Comparison of ENCODE assay signal across 21 cellular contexts in genomic region chr20:34030453-34030852, GRCh38. TPM values are rescaled to one million over a fixed set of nuclear protein-coding genes. Genes with fewer than 3 reads are reported as not detected.
DNase-seq lines count a peak whose midpoint lies in the region; ATAC-seq, FAIRE-seq and TF ChIP-seq lines count a peak whose summit lies in the region.
"Had no signal": no experiment of that assay in that cellular context is flagged by ENCODE, and none has a peak within 500 bp of the region (broad histone marks: within the 10 kb centered on the region; RNA-seq: fewer than 3 reads in every experiment).

No MANE protein-coding gene starts in this region.

- H3K56ac ChIP-seq in H1 (replicated peaks; ENCODE audit: insufficient read length, low read depth, low read length), result no peak overlapping the region

- no peak overlapping the region for H4K8ac ChIP-seq in H1 (ENCODE audit: extremely low read depth, insufficient read depth, low read length)

- H2BK12ac ChIP-seq in H1 (ENCODE audit: low read depth, low read length), result no peak overlapping the region

- H3K18ac ChIP-seq in H1 (ENCODE audit: extremely low read depth, low read length), result no peak overlapping the region

- H3K4me1 Mint-ChIP-seq in activated CD4-positive, alpha-beta T cell treated with anti-CD3 and anti-CD28 coated beads for 36 hours, result peaks cover 42% of the 10 kb centered on the region
- H3K4me1 Mint-ChIP-seq in activated CD4-positive, alpha-beta T cell treated with anti-CD3 and anti-CD28 coated beads, Interleukin-2, amount 10 ng/mL, durations not matched to agents 24 days and 14 days, result peaks cover 27% of the 10 kb centered on the region
- H3K4me1 Mint-ChIP-seq in stimulated activated naive CD8-positive, alpha-beta T cell treated with anti-CD3 and anti-CD28 coated beads, Interleukin-15, Interleukin-2, amounts not matched to agents 100 ng/mL and 50 ng/mL, for 24 hours (ENCODE audit: low read depth), result peaks cover 49% of the 10 kb centered on the region
- peaks cover 53% of the 10 kb centered on the region for H3K4me1 Mint-ChIP-seq in stimulated activated naive CD8-positive, alpha-beta T cell treated with anti-CD3 and anti-CD28 coated beads, Interleukin-15, amount 100 ng/mL, for 72 hours

- TF ChIP-seq RAD21 in H1 (IDR thresholded peaks at IDR 0.05 in 1 of 2, conservative IDR thresholded peaks at IDR 0.05 in 1 of 2; ENCODE audit: low read depth in 2 of 2, low read length in 2 of 2), result no peak

- H4K20me1 ChIP-seq in H1 (replicated peaks in 1 of 2; ENCODE audit: control insufficient read depth in 1 of 2, insufficient read depth in 2 of 2, low read length in 2 of 2), result peaks cover 9 to 18% of the 10 kb centered on the region in 2 experiments

- H2BK15ac ChIP-seq in H1 (ENCODE audit: low read length), result no peak overlapping the region

- peaks cover 25% of the 10 kb centered on the region for H3K36me3 Mint-ChIP-seq in activated CD4-positive, alpha-beta T cell treated with anti-CD3 and anti-CD28 coated beads for 36 hours (ENCODE audit: low read depth)
- H3K36me3 Mint-ChIP-seq in activated CD4-positive, alpha-beta T cell treated with anti-CD3 and anti-CD28 coated beads, Interleukin-2, amount 10 ng/mL, durations not matched to agents 24 days and 14 days (ENCODE audit: low read depth), result peaks cover 22% of the 10 kb centered on the region
- peaks cover 16% of the 10 kb centered on the region for H3K36me3 Mint-ChIP-seq in stimulated activated naive CD8-positive, alpha-beta T cell treated with anti-CD3 and anti-CD28 coated beads, Interleukin-15, Interleukin-2, amounts not matched to agents 100 ng/mL and 50 ng/mL, for 24 hours (ENCODE audit: low read depth)

- no peaks in the 10 kb centered on the region for H3K23me2 ChIP-seq in H1 (ENCODE audit: low read depth, low read length)

- H3K4me1 ChIP-seq in H1 (replicated peaks in 1 of 4; ENCODE audit: control insufficient read depth in 3 of 4, insufficient read depth in 4 of 4, low read length in 3 of 4), result peaks cover 5 to 21% (median 10%) of the 10 kb centered on the region in 4 experiments; a peak in 4 of 7 replicates

- no peaks in the 10 kb centered on the region for H3K27me3 ChIP-seq in H1 (replicated peaks in 1 of 4; ENCODE audit: control insufficient read depth in 3 of 4, extremely low read depth in 1 of 4, insufficient read depth in 3 of 4, low read length in 3 of 4)

- peaks cover 0 to 10% (median 0%) of the 10 kb centered on the region in 4 experiments; a peak in 2 of 8 replicates for H3K36me3 ChIP-seq in H1 (ENCODE audit: control insufficient read depth in 2 of 4, insufficient read depth in 4 of 4, low read length in 3 of 4)

- WGBS in H1 (ENCODE audit: extremely low coverage in 1 of 2, insufficient coverage in 1 of 2, insufficient read length in 1 of 2, insufficient replicate concordance in 2 of 2, low coverage in 1 of 2, low lambda C conversion rate in 2 of 2, missing lambda C conversion rate in 1 of 2), 2 experiments, result 95% methylated on average over 1 of the region's 1 CpG; no CpG with 5 or more reads in 1 of the 2 experiments

- no peak for TF ChIP-seq CTCF in H1 (IDR thresholded peaks at IDR 0.05; ENCODE audit: control extremely low read depth in 1 of 3, insufficient read depth in 1 of 3, low read depth in 1 of 3, low read length in 3 of 3)

- no peaks in the 10 kb centered on the region for H3K9me3 Mint-ChIP-seq in activated CD4-positive, alpha-beta T cell treated with anti-CD3 and anti-CD28 coated beads for 36 hours (ENCODE audit: low read depth)
- H3K9me3 Mint-ChIP-seq in activated CD4-positive, alpha-beta T cell treated with anti-CD3 and anti-CD28 coated beads, Interleukin-2, amount 10 ng/mL, durations not matched to agents 24 days and 14 days, result no peaks in the 10 kb centered on the region
- no peaks in the 10 kb centered on the region for H3K9me3 Mint-ChIP-seq in stimulated activated naive CD8-positive, alpha-beta T cell treated with anti-CD3 and anti-CD28 coated beads, Interleukin-15, Interleukin-2, amounts not matched to agents 100 ng/mL and 50 ng/mL, for 24 hours
- H3K9me3 Mint-ChIP-seq in stimulated activated naive CD8-positive, alpha-beta T cell treated with anti-CD3 and anti-CD28 coated beads, Interleukin-15, amount 100 ng/mL, for 72 hours, result no peaks in the 10 kb centered on the region
- H3K9me3 Mint-ChIP-seq: HFFc6 had no signal

- no peak overlapping the region for H3K4me2 ChIP-seq in H1 (ENCODE audit: insufficient read depth in 1 of 2, low read depth in 2 of 2, low read length in 2 of 2)

- H3K79me1 ChIP-seq in H1 (ENCODE audit: low read depth, low read length), result peaks cover 8% of the 10 kb centered on the region

- intact Hi-C loops in activated CD4-positive, alpha-beta T cell treated with anti-CD3 and anti-CD28 coated beads for 36 hours (cut with DNase I, micrococcal nuclease), result no loop called here
- intact Hi-C loops in activated CD4-positive, alpha-beta T cell treated with anti-CD3 and anti-CD28 coated beads, Interleukin-2, amount 10 ng/mL, durations not matched to agents 24 days and 14 days (cut with micrococcal nuclease), result no loop called here

- no peak overlapping the region for H3K23ac ChIP-seq in H1 (ENCODE audit: insufficient read length)

- no peak overlapping the region for H3K14ac ChIP-seq in H1 (ENCODE audit: insufficient read length)

- ATAC-seq in activated CD4-positive, alpha-beta T cell treated with anti-CD3 and anti-CD28 coated beads for 36 hours, result no peak
- no peak for ATAC-seq in stimulated activated naive CD8-positive, alpha-beta T cell treated with anti-CD3 and anti-CD28 coated beads, Interleukin-15, amount 100 ng/mL, for 72 hours
- ATAC-seq in GM18858 (IDR thresholded peaks at IDR 0.05; ENCODE audit: unreplicated experiment), result no peak
- ATAC-seq: PC-3 had no signal

- TF ChIP-seq POLR2A in H1 (IDR thresholded peaks at IDR 0.05; ENCODE audit: control extremely low read depth in 1 of 2, low read depth in 2 of 2, low read length in 2 of 2), result no peak

- FAIRE-seq in H1 (lab: Jason Lieb, UNC), result no peak
- FAIRE-seq: GM12891, GM18507 had no signal

- no peaks in the 10 kb centered on the region for H3K9me3 ChIP-seq in H1 (ENCODE audit: insufficient read depth in 2 of 2, low read depth in 1 of 2, low read length in 1 of 2)

- no peak overlapping the region for H4K91ac ChIP-seq in H1 (replicated peaks; ENCODE audit: insufficient read length, low read length)

- no peak overlapping the region for H3K4me3 ChIP-seq in H1 (ENCODE audit: extremely low read depth in 1 of 4, insufficient read depth in 2 of 4, low read depth in 3 of 4, low read length in 4 of 4)

- no peak overlapping the region for H4K5ac ChIP-seq in H1 (ENCODE audit: insufficient read length, low read depth, low read length)

- TF ChIP-seq EP300 in H1 (IDR thresholded peaks at IDR 0.05; ENCODE audit: borderline replicate concordance in 1 of 2, low read depth in 2 of 2, low read length in 2 of 2), result no peak

- no peak overlapping the region for H3K27ac ChIP-seq in H1 (ENCODE audit: low read depth, low read length)
- H3K27ac ChIP-seq: RWPE1 had no signal

- H3K4ac ChIP-seq in H1 (replicated peaks; ENCODE audit: insufficient read length, low read depth, low read length), result no peak overlapping the region

- POLR2A ChIA-PET in activated CD4-positive, alpha-beta T cell treated with anti-CD3 and anti-CD28 coated beads for 36 hours (lab: Charles Lee), result interaction anchor here (0.5 to 0.9 kb wide), 2 partner anchors 8 to 166 kb away, joined by 3 read pairs; no protein-coding TSS in a partner anchor
- POLR2A ChIA-PET in H1 (lab: Charles Lee; ENCODE audit: partially characterized antibody), result interaction anchor here (1.0 kb wide), 1 partner anchor 14 kb away, joined by 4 read pairs; no protein-coding TSS in a partner anchor

- CTCF ChIA-PET in activated CD4-positive, alpha-beta T cell treated with anti-CD3 and anti-CD28 coated beads for 36 hours (lab: Charles Lee), result interaction anchor here (0.6 to 1.6 kb wide), 6 partner anchors 9 to 1448 kb away, joined by 3 to 6 read pairs (median 3); no protein-coding TSS in a partner anchor
- CTCF ChIA-PET in H1 (lab: Charles Lee; ENCODE audit: partially characterized antibody), result interaction anchor here (1.7 kb wide), 1 partner anchor 37 kb away, joined by 5 read pairs; no protein-coding TSS in a partner anchor

- H3K27ac Mint-ChIP-seq in activated CD4-positive, alpha-beta T cell treated with anti-CD3 and anti-CD28 coated beads for 36 hours, result peak overlapping the region; percentile 61
- H3K27ac Mint-ChIP-seq in activated CD4-positive, alpha-beta T cell treated with anti-CD3 and anti-CD28 coated beads, Interleukin-2, amount 10 ng/mL, durations not matched to agents 24 days and 14 days, result no peak overlapping the region
- peak overlapping the region; percentile 24 for H3K27ac Mint-ChIP-seq in stimulated activated naive CD8-positive, alpha-beta T cell treated with anti-CD3 and anti-CD28 coated beads, Interleukin-15, Interleukin-2, amounts not matched to agents 100 ng/mL and 50 ng/mL, for 24 hours
- H3K27ac Mint-ChIP-seq in stimulated activated naive CD8-positive, alpha-beta T cell treated with anti-CD3 and anti-CD28 coated beads, Interleukin-15, amount 100 ng/mL, for 72 hours, result no peak overlapping the region
- H3K27ac Mint-ChIP-seq: HFFc6 had no signal

- no peak overlapping the region for H2BK5ac ChIP-seq in H1 (ENCODE audit: low read depth, low read length)

- H2AK5ac ChIP-seq in H1 (ENCODE audit: low read depth, low read length), result no peak overlapping the region

- H2AFZ ChIP-seq in H1 (ENCODE audit: low read length), result no peak overlapping the region

- peaks cover 7 to 56% of the 10 kb centered on the region in 2 experiments for H3K79me2 ChIP-seq in H1 (ENCODE audit: control insufficient read depth in 1 of 2, insufficient read depth in 2 of 2, low read length in 2 of 2)

- no peak overlapping the region for H3K9ac ChIP-seq in H1 (replicated peaks in 1 of 4; ENCODE audit: extremely low read depth in 1 of 4, low read depth in 3 of 4, low read length in 3 of 4)

- H2BK120ac ChIP-seq in H1 (replicated peaks; ENCODE audit: low read depth, low read length), result no peak overlapping the region

- no peak overlapping the region for H3K4me3 Mint-ChIP-seq in activated CD4-positive, alpha-beta T cell treated with anti-CD3 and anti-CD28 coated beads for 36 hours
- H3K4me3 Mint-ChIP-seq in activated CD4-positive, alpha-beta T cell treated with anti-CD3 and anti-CD28 coated beads, Interleukin-2, amount 10 ng/mL, durations not matched to agents 24 days and 14 days, result no peak overlapping the region
- H3K4me3 Mint-ChIP-seq in stimulated activated naive CD8-positive, alpha-beta T cell treated with anti-CD3 and anti-CD28 coated beads, Interleukin-15, Interleukin-2, amounts not matched to agents 100 ng/mL and 50 ng/mL, for 24 hours, result no peak overlapping the region
- no peak overlapping the region for H3K4me3 Mint-ChIP-seq in stimulated activated naive CD8-positive, alpha-beta T cell treated with anti-CD3 and anti-CD28 coated beads, Interleukin-15, amount 100 ng/mL, for 72 hours
- H3K4me3 Mint-ChIP-seq: HFFc6 had no signal

- DNase-seq in activated CD4-positive, alpha-beta T cell treated with anti-CD3 and anti-CD28 coated beads for 36 hours, result no peak
- no peak for DNase-seq in activated CD4-positive, alpha-beta T cell treated with anti-CD3 and anti-CD28 coated beads, Interleukin-2, amount 10 ng/mL, durations not matched to agents 24 days and 14 days
- no peak for DNase-seq in stimulated activated naive CD8-positive, alpha-beta T cell treated with anti-CD3 and anti-CD28 coated beads, Interleukin-15, amount 100 ng/mL, for 72 hours
- DNase-seq in H1 (ENCODE audit: low read depth in 1 of 2, low spot score in 2 of 2), result no peak
- DNase-seq in NOMO-1 (lab: John Stamatoyannopoulos, UW; ENCODE audit: unreplicated experiment in 2 of 2), result no peak
- DNase-seq in hepatic stellate cell (ENCODE audit: low spot score), result no peak
- DNase-seq: 8988T, DMS 273 treated with DMSO at 0.1 percent for 48 hours, GF-D8, GOT3, HFFc6, NCI-H1048, NCI-H1436 treated with DMSO at 0.1 percent for 48 hours, NCI-H2029 treated with DMSO at 0.1 percent for 48 hours, NCI-H774, PC-3 had no signal

- H2BK20ac ChIP-seq in H1 (ENCODE audit: low read length), result no peak overlapping the region

- H3K27me3 Mint-ChIP-seq in activated CD4-positive, alpha-beta T cell treated with anti-CD3 and anti-CD28 coated beads for 36 hours, result no peaks in the 10 kb centered on the region
- no peaks in the 10 kb centered on the region for H3K27me3 Mint-ChIP-seq in activated CD4-positive, alpha-beta T cell treated with anti-CD3 and anti-CD28 coated beads, Interleukin-2, amount 10 ng/mL, durations not matched to agents 24 days and 14 days
- no peaks in the 10 kb centered on the region for H3K27me3 Mint-ChIP-seq in stimulated activated naive CD8-positive, alpha-beta T cell treated with anti-CD3 and anti-CD28 coated beads, Interleukin-15, Interleukin-2, amounts not matched to agents 100 ng/mL and 50 ng/mL, for 24 hours
- no peaks in the 10 kb centered on the region for H3K27me3 Mint-ChIP-seq in stimulated activated naive CD8-positive, alpha-beta T cell treated with anti-CD3 and anti-CD28 coated beads, Interleukin-15, amount 100 ng/mL, for 72 hours

RNA-seq across cellular contexts. Expression of gene RALY, which starts 36.7 kb away (rescaled TPM):
- total RNA-seq in activated CD4-positive, alpha-beta T cell treated with anti-CD3 and anti-CD28 coated beads for 36 hours, result 100 to 1,000 TPM; 139 to 152 TPM
- total RNA-seq in activated CD4-positive, alpha-beta T cell treated with anti-CD3 and anti-CD28 coated beads, Interleukin-2, amount 10 ng/mL, durations not matched to agents 24 days and 14 days, result 152 and 153 TPM in 2 replicates
- total RNA-seq in H1 (2021; fragmentation: NEBNext Ultra II Directional; extraction: Animal tissue kit (Norgen Biotek cat#: 25700)), result 148 and 150 TPM in 2 replicates
- 133 and 185 TPM in 2 replicates for polyA plus RNA-seq in H1 (2011; rRNA removed)
- polyA plus RNA-seq in H1 (2011; cell fraction: cytosol; rRNA removed), result 176 TPM
- 127 TPM for polyA plus RNA-seq in H1 (2011; cell fraction: nucleus; rRNA removed)
- polyA plus RNA-seq in H1 (2012, experiment 1 of 2), result 102 to 160 TPM (median 153 TPM) in 4 replicates
- 148 TPM for polyA plus RNA-seq in H1 (2012, experiment 2 of 2)
- 96.1 TPM for polyA plus RNA-seq in H1 (2013, experiment 1 of 2)
- polyA plus RNA-seq in H1 (2013, experiment 2 of 2), result 94.3 TPM
- polyA minus RNA-seq in H1 (2011; rRNA and poly(A)+ RNA removed), result 65.8 and 87.5 TPM in 2 replicates
- polyA minus RNA-seq in H1 (2011; cell fraction: cytosol; rRNA and poly(A)+ RNA removed), result 75.6 TPM
- polyA minus RNA-seq in H1 (2011; cell fraction: nucleus; rRNA and poly(A)+ RNA removed), result 64.8 TPM

Comparison
In these comparisons a context has a peak if more than half of its experiments do, and no peak if none do; other contexts are left out.
1. H3K27ac Mint-ChIP-seq: peak in activated CD4-positive, alpha-beta T cell treated with anti-CD3 and anti-CD28 coated beads for 36 hours (single experiment) and stimulated activated naive CD8-positive, alpha-beta T cell treated with anti-CD3 and anti-CD28 coated beads, Interleukin-15, Interleukin-2, amounts not matched to agents 100 ng/mL and 50 ng/mL, for 24 hours (single experiment); none in activated CD4-positive, alpha-beta T cell treated with anti-CD3 and anti-CD28 coated beads, Interleukin-2, amount 10 ng/mL, durations not matched to agents 24 days and 14 days (single experiment) and stimulated activated naive CD8-positive, alpha-beta T cell treated with anti-CD3 and anti-CD28 coated beads, Interleukin-15, amount 100 ng/mL, for 72 hours (0 of 2).